ENCODE assay signal across 8 cellular contexts in the genomic region with DNA sequence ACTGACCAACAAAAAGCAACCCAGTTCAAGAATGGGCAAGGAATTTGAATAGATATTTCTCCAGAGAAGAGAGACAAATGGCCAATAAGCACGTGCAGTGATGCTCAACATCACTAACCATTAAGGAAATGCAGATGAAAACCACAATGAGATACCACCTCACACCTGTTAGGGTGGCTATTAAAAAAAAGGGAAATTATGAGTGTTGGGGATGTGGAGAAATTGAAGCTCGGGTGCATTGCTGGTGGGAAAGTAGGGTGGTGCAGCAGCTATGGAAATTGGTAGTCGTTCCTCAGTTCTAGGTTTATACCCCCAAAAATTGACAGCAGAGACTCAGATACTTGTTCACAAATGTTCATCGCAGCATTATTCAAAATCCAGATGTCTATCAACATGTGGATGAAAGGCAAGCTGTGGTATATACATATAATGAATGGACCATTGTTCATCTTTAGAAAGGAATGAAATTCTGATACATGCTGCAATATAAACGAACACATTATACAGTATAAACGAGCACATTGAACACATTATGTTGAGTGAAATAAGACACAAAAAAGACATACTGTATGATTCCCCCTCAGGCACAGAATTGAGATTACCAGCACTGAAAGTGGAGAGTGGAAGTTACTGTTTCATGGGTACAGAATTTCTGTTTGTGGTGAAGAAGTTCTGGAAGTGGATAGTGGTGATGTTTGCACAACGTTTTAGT. TPM values are rescaled to one million over a fixed set of nuclear protein-coding genes. Genes with fewer than 3 reads are reported as not detected.
DNase-seq lines count a peak whose midpoint lies in the region; ATAC-seq and TF ChIP-seq lines count a peak whose summit lies in the region.

No MANE protein-coding gene starts in this region.

- no peaks in the 10 kb centered on the region for H3K27me3 Mint-ChIP-seq in CD4-positive, alpha-beta T cell

- peak overlapping the region; percentile 64 for H3K27ac ChIP-seq in CD4-positive, alpha-beta T cell (ENCODE audit: low read depth, low read length)
- H3K27ac ChIP-seq in liver (ENCODE audit: low read depth in 1 of 2, low read length in 2 of 2), result peak overlapping the region; percentile 82 to 91
- peak overlapping the region; percentile 71 for H3K27ac ChIP-seq in vagina

- TF ChIP-seq CTCF in CD4-positive, alpha-beta T cell (IDR thresholded peaks at IDR 0.05), result no peak
- TF ChIP-seq CTCF in liver (IDR thresholded peaks at IDR 0.05; ENCODE audit: low read depth, low read length, missing input control), result no peak
- no peak for TF ChIP-seq CTCF in vagina (IDR thresholded peaks at IDR 0.05)

- intact Hi-C loops in CD4-positive, alpha-beta T cell (cut with DNase I, micrococcal nuclease), result loop anchor here in 1 of 2 experiments (2.0 kb wide), 1 partner anchor 34 kb away; a partner anchor contains a TSS
- intact Hi-C loops in vagina (cut with DNase I), result no loop called here

- TF ChIP-seq RAD21 in liver (IDR thresholded peaks at IDR 0.05), result no peak

- H3K27ac Mint-ChIP-seq in CD4-positive, alpha-beta T cell, result peak overlapping the region; percentile 76

- peaks cover 12% of the 10 kb centered on the region for H3K36me3 Mint-ChIP-seq in CD4-positive, alpha-beta T cell (ENCODE audit: low read depth)

- H3K4me3 ChIP-seq in adipocyte (ENCODE audit: low read length) (peak overlapping the region; percentile 89), liver (ENCODE audit: low read depth in 1 of 3, low read length in 3 of 3) (peak overlapping the region; percentile 83 to 100 (median 85)), vagina (peak overlapping the region; percentile 56 to 98)

- POLR2A ChIA-PET in CD4-positive, alpha-beta T cell (lab: Charles Lee), result interaction anchor here (0.6 to 1.0 kb wide), 2 partner anchors 34 to 35 kb away, joined by 3 to 7 read pairs; a partner anchor contains a TSS

- ATAC-seq in CD4-positive, alpha-beta T cell (ENCODE audit: poor library complexity), result peak; percentile 21
- peak; percentile 11 for ATAC-seq in HG03354 (IDR thresholded peaks at IDR 0.05; ENCODE audit: poor library complexity, severe bottlenecking, unreplicated experiment)

- H3K4me1 Mint-ChIP-seq in CD4-positive, alpha-beta T cell (ENCODE audit: low read depth), result peaks cover 52% of the 10 kb centered on the region

- CTCF ChIA-PET in CD4-positive, alpha-beta T cell (lab: Charles Lee), result interaction anchor here (0.8 kb wide), 1 partner anchor 10 kb away, joined by 3 read pairs; no protein-coding TSS in a partner anchor

- H3K27me3 ChIP-seq in CD4-positive, alpha-beta T cell (ENCODE audit: control insufficient read depth, insufficient read depth, low read length), result no peaks in the 10 kb centered on the region
- H3K27me3 ChIP-seq in adipocyte (replicated peaks; ENCODE audit: control insufficient read depth, insufficient read depth, low read length) (no peaks in the 10 kb centered on the region), liver (ENCODE audit: control insufficient read depth in 4 of 4, insufficient read depth in 4 of 4, low read length in 3 of 4) (no peaks in the 10 kb centered on the region), vagina (no peaks in the 10 kb centered on the region)

- H3K9ac ChIP-seq in adipocyte (ENCODE audit: low read length) (peak overlapping the region; percentile 89), liver (ENCODE audit: low read depth in 1 of 2, low read length in 2 of 2) (peak overlapping the region; percentile 23 to 74)

- H3K36me3 ChIP-seq in adipocyte (ENCODE audit: control insufficient read depth, insufficient read depth, low read length, severe bottlenecking) (no peaks in the 10 kb centered on the region), liver (ENCODE audit: control insufficient read depth in 4 of 4, insufficient read depth in 3 of 4, low read depth in 1 of 4, low read length in 3 of 4) (no peaks in the 10 kb centered on the region), vagina (no peaks in the 10 kb centered on the region)

- 25% methylated on average over 7 of the region's 7 CpGs for WGBS in liver

- no peaks in the 10 kb centered on the region for H3K9me3 Mint-ChIP-seq in CD4-positive, alpha-beta T cell

- TF ChIP-seq POLR2A in vagina (IDR thresholded peaks at IDR 0.05), result no peak

- no peak for DNase-seq in CD4-positive, alpha-beta T cell
- DNase-seq in adipocyte (ENCODE audit: low read depth) (peak; percentile 19), vagina (ENCODE audit: extremely low spot score in 2 of 2) (no peak), NCI-H2171 (lab: John Stamatoyannopoulos, UW) (no peak), EL (no peak)
- DNase-seq in activated CD4-positive, CD25-positive, alpha-beta regulatory T cell (lab: John Stamatoyannopoulos, UW), result no peak

- H3K4me3 Mint-ChIP-seq in CD4-positive, alpha-beta T cell, result peak overlapping the region; percentile 87

- no peaks in the 10 kb centered on the region for H3K9me3 ChIP-seq in CD4-positive, alpha-beta T cell (ENCODE audit: control insufficient read depth, low read length)
- H3K9me3 ChIP-seq in adipocyte (ENCODE audit: control insufficient read depth, low read length), result no peaks in the 10 kb centered on the region
- no peaks in the 10 kb centered on the region for H3K9me3 ChIP-seq in liver (ENCODE audit: control insufficient read depth in 4 of 4, low read length in 3 of 4)
- H3K9me3 ChIP-seq in vagina, result no peaks in the 10 kb centered on the region

- H3K4me1 ChIP-seq in adipocyte (ENCODE audit: control insufficient read depth, insufficient read depth, low read length) (peaks cover 54% of the 10 kb centered on the region), liver (ENCODE audit: control insufficient read depth in 4 of 4, insufficient read depth in 4 of 4, low read length in 3 of 4) (peaks cover 3 to 20% (median 12%) of the 10 kb centered on the region in 4 donors), vagina (peaks cover 62% of the 10 kb centered on the region)

TF ChIP-seq in liver, 16 proteins besides CTCF, POLR2A, EP300 and RAD21:
- TF ChIP-seq TAF1 (conservative IDR thresholded peaks at IDR 0.05) (no peak), FOXA2 (IDR thresholded peaks at IDR 0.05) (no peak), GABPA (IDR thresholded peaks at IDR 0.05 in 1 of 2, conservative IDR thresholded peaks at IDR 0.05 in 1 of 2) (no peak), SP1 (IDR thresholded peaks at IDR 0.05) (no peak), EGR1 (IDR thresholded peaks at IDR 0.05; ENCODE audit: low read depth in 2 of 2) (no peak), FOXA1 (IDR thresholded peaks at IDR 0.05) (no peak), NR2F2 (IDR thresholded peaks at IDR 0.05) (no peak), YY1 (IDR thresholded peaks at IDR 0.05) (no peak), RXRA (IDR thresholded peaks at IDR 0.05) (no peak), JUND (IDR thresholded peaks at IDR 0.05) (no peak), HNF4G (IDR thresholded peaks at IDR 0.05) (no peak)
- TF ChIP-seq, protein P1, sequence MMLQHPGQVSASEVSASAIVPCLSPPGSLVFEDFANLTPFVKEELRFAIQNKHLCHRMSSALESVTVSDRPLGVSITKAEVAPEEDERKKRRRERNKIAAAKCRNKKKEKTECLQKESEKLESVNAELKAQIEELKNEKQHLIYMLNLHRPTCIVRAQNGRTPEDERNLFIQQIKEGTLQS (IDR thresholded peaks at IDR 0.05), result no peak
- TF ChIP-seq, protein P2, sequence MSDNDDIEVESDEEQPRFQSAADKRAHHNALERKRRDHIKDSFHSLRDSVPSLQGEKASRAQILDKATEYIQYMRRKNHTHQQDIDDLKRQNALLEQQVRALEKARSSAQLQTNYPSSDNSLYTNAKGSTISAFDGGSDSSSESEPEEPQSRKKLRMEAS (IDR thresholded peaks at IDR 0.05), result no peak
- TF ChIP-seq, protein P3, sequence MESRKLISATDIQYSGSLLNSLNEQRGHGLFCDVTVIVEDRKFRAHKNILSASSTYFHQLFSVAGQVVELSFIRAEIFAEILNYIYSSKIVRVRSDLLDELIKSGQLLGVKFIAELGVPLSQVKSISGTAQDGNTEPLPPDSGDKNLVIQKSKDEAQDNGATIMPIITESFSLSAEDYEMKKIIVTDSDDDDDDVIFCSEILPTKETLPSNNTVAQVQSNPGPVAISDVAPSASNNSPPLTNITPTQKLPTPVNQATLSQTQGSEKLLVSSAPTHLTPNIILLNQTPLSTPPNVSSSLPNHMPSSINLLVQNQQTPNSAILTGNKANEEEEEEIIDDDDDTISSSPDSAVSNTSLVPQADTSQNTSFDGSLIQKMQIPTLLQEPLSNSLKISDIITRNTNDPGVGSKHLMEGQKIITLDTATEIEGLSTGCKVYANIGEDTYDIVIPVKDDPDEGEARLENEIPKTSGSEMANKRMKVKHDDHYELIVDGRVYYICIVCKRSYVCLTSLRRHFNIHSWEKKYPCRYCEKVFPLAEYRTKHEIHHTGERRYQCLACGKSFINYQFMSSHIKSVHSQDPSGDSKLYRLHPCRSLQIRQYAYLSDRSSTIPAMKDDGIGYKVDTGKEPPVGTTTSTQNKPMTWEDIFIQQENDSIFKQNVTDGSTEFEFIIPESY (IDR thresholded peaks at IDR 0.05), result no peak

RNA-seq across cellular contexts. Expression of a gene that starts 0.9 kb away (rescaled TPM):
- 10 to 100 TPM; 11.0 to 12.2 TPM for total RNA-seq in CD4-positive, alpha-beta T cell
- total RNA-seq in liver, result 10 to 100 TPM in 1 of 2 donors, 1 to 10 TPM in 1; 8.3 to 15.1 TPM
- 1 to 10 TPM; 6.2 to 7.3 TPM for polyA plus RNA-seq in liver
- 19.9 TPM for total RNA-seq in vagina

RNA-seq across cellular contexts. Expression of a gene that starts 33.8 kb away (rescaled TPM):
- 10 to 100 TPM; 31.8 TPM for total RNA-seq in CD4-positive, alpha-beta T cell
- 10 to 100 TPM; 12.0 to 22.3 TPM for total RNA-seq in liver
- 10 to 100 TPM; 11.0 to 26.5 TPM for polyA plus RNA-seq in liver
- total RNA-seq in vagina, result 31.2 TPM
